In the genomic region with DNA sequence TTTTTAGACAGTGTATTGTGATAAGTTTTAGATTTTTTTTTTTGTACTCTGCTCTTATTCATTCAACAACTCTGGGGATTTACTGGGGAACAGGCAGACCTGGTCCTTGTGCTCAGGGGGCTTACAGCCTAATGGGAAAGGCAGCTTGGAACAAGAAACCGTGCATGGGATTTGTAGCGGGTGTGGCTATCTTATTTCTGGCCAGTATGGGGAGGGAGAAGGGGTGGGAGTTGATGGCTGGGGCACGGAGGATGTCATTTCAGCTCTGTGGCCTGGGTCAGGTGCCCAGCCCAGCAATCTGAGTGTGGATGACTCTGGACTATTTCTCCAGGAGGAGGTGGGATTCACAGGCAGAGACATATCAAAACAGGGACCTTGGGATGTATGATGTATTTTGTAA, we compare ENCODE assay signal across 10 cellular contexts. TPM values are rescaled to one million over a fixed set of nuclear protein-coding genes. Genes with fewer than 3 reads are reported as not detected.
DNase-seq lines count a peak whose midpoint lies in the region; ATAC-seq and TF ChIP-seq lines count a peak whose summit lies in the region.
"Had no signal": no experiment of that assay in that cellular context is flagged by ENCODE, and none has a peak within 500 bp of the region (broad histone marks: within the 10 kb centered on the region; RNA-seq: fewer than 3 reads in every experiment).

No MANE protein-coding gene starts in this region.

- TF ChIP-seq CTCF in transverse colon (IDR thresholded peaks at IDR 0.05) = no peak

- H3K36me3 Mint-ChIP-seq in activated T-cell treated with anti-CD3 and anti-CD28 coated beads, Interleukin-2, amount 50 U/mL, for 72 hours (ENCODE audit: insufficient read depth in 2 of 2) = no peaks in the 10 kb centered on the region
- peaks cover 3 to 6% (median 5%) of the 10 kb centered on the region in 3 donors for H3K36me3 Mint-ChIP-seq in naive thymus-derived CD8-positive, alpha-beta T cell

- H3K9me3 ChIP-seq in transverse colon = no peaks in the 10 kb centered on the region

- H3K4me1 ChIP-seq in transverse colon = peaks cover 26 to 71% (median 36%) of the 10 kb centered on the region in 4 donors

- no peaks in the 10 kb centered on the region for H3K9me3 Mint-ChIP-seq in activated T-cell treated with anti-CD3 and anti-CD28 coated beads, Interleukin-2, amount 50 U/mL, for 72 hours
- no peaks in the 10 kb centered on the region for H3K9me3 Mint-ChIP-seq in naive thymus-derived CD8-positive, alpha-beta T cell

- TF ChIP-seq POLR2A in transverse colon (IDR thresholded peaks at IDR 0.05) = no peak

- H3K27ac ChIP-seq in epithelial cell of prostate (peak overlapping the region; percentile 48), transverse colon (peak overlapping the region; percentile 83 to 86 (median 85))
- H3K27ac ChIP-seq: VCaP had no signal

- no peaks in the 10 kb centered on the region for H3K36me3 ChIP-seq in transverse colon

- H3K4me1 Mint-ChIP-seq in activated T-cell treated with anti-CD3 and anti-CD28 coated beads, Interleukin-2, amount 50 U/mL, for 72 hours (ENCODE audit: low read depth) = peaks cover 63% of the 10 kb centered on the region
- peaks cover 6 to 30% (median 21%) of the 10 kb centered on the region in 4 donors for H3K4me1 Mint-ChIP-seq in naive thymus-derived CD8-positive, alpha-beta T cell

- peak overlapping the region; percentile 81 for H3K27ac Mint-ChIP-seq in activated T-cell treated with anti-CD3 and anti-CD28 coated beads, Interleukin-2, amount 50 U/mL, for 72 hours
- peak overlapping the region in 6 of 10 donors; percentile 14 to 79 (median 71) for H3K27ac Mint-ChIP-seq in naive thymus-derived CD8-positive, alpha-beta T cell

- 66 to 83% methylated on average over 2 to 3 of the region's 3 CpGs for WGBS in transverse colon (ENCODE audit: low coverage in 1 of 2), 2 donors

- H3K4me3 Mint-ChIP-seq in activated T-cell treated with anti-CD3 and anti-CD28 coated beads, Interleukin-2, amount 50 U/mL, for 72 hours = peak overlapping the region; percentile 42 to 70
- no peak overlapping the region for H3K4me3 Mint-ChIP-seq in naive thymus-derived CD8-positive, alpha-beta T cell

- DNase-seq in activated T-cell treated with anti-CD3 and anti-CD28 coated beads, Interleukin-2, amount 50 U/mL, for 72 hours = no peak
- no peak for DNase-seq in activated T-cell treated with anti-CD3 and anti-CD28 coated beads, Interleukin-2, amount 50 U/mL, for 48 hours
- no peak for DNase-seq in epithelial cell of prostate (ENCODE audit: low read depth, low spot score)
- DNase-seq in naive thymus-derived CD8-positive, alpha-beta T cell = no peak
- DNase-seq in transverse colon = no peak
- DNase-seq in hypothalamus (lab: John Stamatoyannopoulos, UW) = no peak
- DNase-seq: NCI-H510A had no signal

- POLR2A ChIA-PET in naive thymus-derived CD8-positive, alpha-beta T cell (lab: Charles Lee) = interaction anchor here (0.8 to 1.3 kb wide), 2 partner anchors 14 to 37 kb away, joined by 3 to 5 read pairs; no protein-coding TSS in a partner anchor

- no peaks in the 10 kb centered on the region for H3K27me3 ChIP-seq in transverse colon

- no peak overlapping the region for H3K4me3 ChIP-seq in transverse colon

- ATAC-seq in activated T-cell treated with anti-CD3 and anti-CD28 coated beads, Interleukin-2, amount 50 U/mL, for 72 hours (replicated peaks in 1 of 2) = no peak
- ATAC-seq in naive thymus-derived CD8-positive, alpha-beta T cell = no peak
- no peak for ATAC-seq in GM18520 (IDR thresholded peaks at IDR 0.05; ENCODE audit: unreplicated experiment)
- no peak for ATAC-seq in GM18511 (IDR thresholded peaks at IDR 0.05; ENCODE audit: unreplicated experiment)

- in situ Hi-C loops in transverse colon (cut with MboI; ENCODE audit: low pct_ligation_motif_present in 1 of 4, low pct_unique_long_range_greater_than_20kb in 1 of 4, low sequenced_read_pairs in 3 of 4) = no loop called here

- TF ChIP-seq EP300 in transverse colon (IDR thresholded peaks at IDR 0.05; ENCODE audit: low read depth) = no peak

- intact Hi-C loops in transverse colon (cut with DNase I; ENCODE audit: low total_unique reads) = loop anchor here (5.0 kb wide), 1 partner anchor 42 kb away; no protein-coding TSS in a partner anchor

- H3K27me3 Mint-ChIP-seq in activated T-cell treated with anti-CD3 and anti-CD28 coated beads, Interleukin-2, amount 50 U/mL, for 72 hours (ENCODE audit: low read depth) = no peaks in the 10 kb centered on the region
- H3K27me3 Mint-ChIP-seq in naive thymus-derived CD8-positive, alpha-beta T cell = no peaks in the 10 kb centered on the region

RNA-seq across cellular contexts. Expression of gene GRK5, which starts 47.0 kb away (rescaled TPM):
- 10 to 100 TPM; 24.8 to 28.1 TPM for total RNA-seq in activated T-cell treated with anti-CD3 and anti-CD28 coated beads, Interleukin-2, amount 50 U/mL, for 72 hours
- total RNA-seq in naive thymus-derived CD8-positive, alpha-beta T cell = 10 to 100 TPM; 22.6 to 23.2 TPM
- polyA plus RNA-seq in naive thymus-derived CD8-positive, alpha-beta T cell = 10 to 100 TPM in 2 of 3 donors, 1 to 10 TPM in 1; 4.4 to 11.0 (median 10.0) TPM
- 100 to 1,000 TPM in 1 of 4 donors, 10 to 100 TPM in 1, 1 to 10 TPM in 2; 6.0 to 111 (median 9.5) TPM for total RNA-seq in transverse colon

Comparison
In these comparisons a context has a peak if more than half of its experiments do, and no peak if none do; other contexts are left out.
1. H3K4me3 Mint-ChIP-seq: peak in activated T-cell treated with anti-CD3 and anti-CD28 coated beads, Interleukin-2, amount 50 U/mL, for 72 hours (2 of 2); none in naive thymus-derived CD8-positive, alpha-beta T cell (0 of 10).